In the genomic region with DNA sequence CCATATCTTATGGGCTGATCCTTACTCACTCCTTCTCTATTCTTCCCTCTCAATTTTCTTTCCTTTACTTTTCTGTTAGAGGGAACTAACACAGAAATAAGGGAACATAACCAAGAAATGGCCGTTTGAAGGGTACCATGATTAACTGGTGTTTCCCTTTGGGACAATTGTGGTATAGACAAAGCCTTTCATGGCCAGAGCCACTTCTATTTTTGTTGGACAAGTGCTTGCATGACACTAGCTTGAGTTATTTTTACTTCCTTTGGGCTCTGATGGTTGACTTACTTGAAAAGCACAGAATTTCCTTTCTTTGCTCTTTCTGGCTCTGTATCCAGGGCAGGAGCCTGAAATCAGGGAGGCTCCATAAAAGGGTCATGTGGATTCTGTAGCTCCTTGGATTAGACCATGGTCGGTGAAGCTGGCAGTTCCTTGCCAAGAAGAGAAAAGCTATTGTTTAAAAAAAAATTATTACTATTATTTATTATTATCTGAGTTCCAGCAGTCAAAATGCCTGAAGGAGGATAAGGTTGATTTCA, we compare ENCODE assay signal across 25 cellular contexts.
DNase-seq lines count a peak whose midpoint lies in the region; ATAC-seq and TF ChIP-seq lines count a peak whose summit lies in the region.
"Had no signal": no experiment of that assay in that cellular context is flagged by ENCODE, and none has a peak within 500 bp of the region (broad histone marks: within the 10 kb centered on the region; RNA-seq: fewer than 3 reads in every experiment).

No MANE protein-coding gene starts in this region.

- H3K4me3 ChIP-seq in right cardiac atrium (ENCODE audit: low read length) (no peak overlapping the region), dorsolateral prefrontal cortex (no peak overlapping the region)
- H3K4me3 ChIP-seq: GM23338, HAP-1, MG63 had no signal

- H3K27me3 ChIP-seq in right cardiac atrium (ENCODE audit: control insufficient read depth, insufficient read depth) (no peaks in the 10 kb centered on the region), dorsolateral prefrontal cortex (no peaks in the 10 kb centered on the region)
- H3K27me3 ChIP-seq: MG63 had no signal

- DNase-seq in right cardiac atrium, result no peak
- DNase-seq in Right ventricle myocardium superior, result no peak
- peak; percentile 29 for DNase-seq in astrocyte of the hippocampus (ENCODE audit: low read depth, low spot score)
- peak; percentile 8 for DNase-seq in pons (ENCODE audit: low spot score)
- DNase-seq in dorsolateral prefrontal cortex, result no peak
- DNase-seq in effector CD8-positive, alpha-beta T cell (lab: John Stamatoyannopoulos, UW), result no peak
- DNase-seq: 8988T; C1 segment of cervical spinal cord; CD4-positive, alpha-beta memory T cell; COR-L47; DMS53; KG1; MG63; NCI-H1092; NCI-H1417 treated with DMSO at 0.1 percent for 48 hours; NCI-H1694 treated with DMSO at 0.1 percent for 48 hours; NCI-H2081; NCI-H2227 treated with DMSO at 0.1 percent for 48 hours; NCI-H526 treated with DMSO at 0.1 percent for 48 hours; SHP77 treated with DMSO at 0.1 percent for 48 hours had no signal

- no peak for TF ChIP-seq CTCF in dorsolateral prefrontal cortex (IDR thresholded peaks at IDR 0.05 in 54 of 56, conservative IDR thresholded peaks at IDR 0.05 in 2 of 56; ENCODE audit: low read depth in 1 of 56, partially characterized antibody in 56 of 56)

- H3K9me3 ChIP-seq in right cardiac atrium (ENCODE audit: control insufficient read depth, low read length), result no peaks in the 10 kb centered on the region
- H3K9me3 ChIP-seq: HAP-1, MG63 had no signal

- ATAC-seq in right cardiac atrium (peak; percentile 55 to 67), Right ventricle myocardium superior (ENCODE audit: poor library complexity) (no peak), HG03565 (IDR thresholded peaks at IDR 0.05; ENCODE audit: unreplicated experiment) (no peak)
- ATAC-seq: GM23338, Panc1 had no signal

- WGBS in right cardiac atrium, result 33% methylated on average over 2 of the region's 2 CpGs

- no peak overlapping the region for H3K27ac ChIP-seq in right cardiac atrium (ENCODE audit: low read length)
- no peak overlapping the region for H3K27ac ChIP-seq in dorsolateral prefrontal cortex
- H3K27ac ChIP-seq: RWPE1 had no signal

- intact Hi-C loops in right cardiac atrium (cut with DNase I) (loop anchor here in 2 of 4 donors (5.0 to 10.0 kb wide), 2 partner anchors 764 to 767 kb away; no protein-coding TSS in a partner anchor), Right ventricle myocardium superior (cut with DNase I) (loop anchor here (5.0 to 10.0 kb wide), 2 partner anchors 634 to 762 kb away; no protein-coding TSS in a partner anchor), dorsolateral prefrontal cortex (cut with DNase I) (no loop called here)

- H3K4me1 ChIP-seq in right cardiac atrium (ENCODE audit: control insufficient read depth, insufficient read depth, low read length), result no peaks in the 10 kb centered on the region
- H3K4me1 ChIP-seq: HAP-1 had no signal

Comparison
In these comparisons a context has a peak if more than half of its experiments do, and no peak if none do; other contexts are left out.
1. ATAC-seq: peak in right cardiac atrium (2 of 2); none in Right ventricle myocardium superior (single experiment) and HG03565 (single experiment).
2. DNase-seq: peak in astrocyte of the hippocampus (single experiment) and pons (single experiment); none in right cardiac atrium (0 of 3), Right ventricle myocardium superior (single experiment), dorsolateral prefrontal cortex (0 of 10) and effector CD8-positive, alpha-beta T cell (single experiment).